ENCODE assay signal across 20 cellular contexts in genomic region chr19:48484247-48484893, GRCh38.
"Had no signal": no experiment of that assay in that cellular context is flagged by ENCODE, and none has a peak within 500 bp of the region (broad histone marks: within the 10 kb centered on the region; RNA-seq: fewer than 3 reads in every experiment).

No MANE protein-coding gene starts in this region.

- H3K4me1 ChIP-seq: testis had no signal

- H3K27ac Mint-ChIP-seq: activated naive CD4-positive, alpha-beta T cell treated with anti-CD3 and anti-CD28 coated beads for 36 hours had no signal

- H3K79me2 ChIP-seq: hepatocyte had no signal

- H3K9me3 Mint-ChIP-seq: activated naive CD4-positive, alpha-beta T cell treated with anti-CD3 and anti-CD28 coated beads for 36 hours; activated T-helper 17 cell treated with anti-CD3 and anti-CD28 coated beads, Interleukin-2, amount 50 U/mL, for 72 hours had no signal

- H3K27me3 ChIP-seq: adrenal gland, esophagus muscularis mucosa, hepatocyte, stomach, testis, upper lobe of right lung had no signal

- H3K36me3 ChIP-seq: adrenal gland, upper lobe of right lung had no signal

- H3K9me3 ChIP-seq: adrenal gland, esophagus muscularis mucosa, stomach, testis, upper lobe of right lung had no signal

- H2AFZ ChIP-seq: hepatocyte had no signal

- H3K27me3 Mint-ChIP-seq: activated T-helper 17 cell treated with anti-CD3 and anti-CD28 coated beads, Interleukin-2, amount 50 U/mL, for 72 hours had no signal

- ATAC-seq: activated CD4-positive, CD25-positive, alpha-beta regulatory T cell treated with anti-CD3 and anti-CD28 coated beads, Interleukin-2, amount 50 U/mL, for 24 hours; activated T-helper 17 cell treated with anti-CD3 and anti-CD28 coated beads, Interleukin-2, amount 50 U/mL, for 72 hours; right cardiac atrium; upper lobe of right lung had no signal

- FAIRE-seq: colon, endometrium, small intestine had no signal

- DNase-seq: activated CD4-positive, alpha-beta T cell treated with anti-CD3 and anti-CD28 coated beads, Interleukin-2, amount 50 U/mL, for 1 hour; activated CD8-positive, alpha-beta memory T cell treated with anti-CD3 and anti-CD28 coated beads for 24 hours; activated naive CD4-positive, alpha-beta T cell treated with anti-CD3 and anti-CD28 coated beads for 36 hours; adrenal gland; islet precursor cell; midbrain; occipital lobe; small intestine; stimulated activated CD4-positive, alpha-beta T cell treated with anti-CD3 and anti-CD28 coated beads, Interleukin-4, amount 100 ng/mL, for 24 hours; stomach; testis; upper lobe of right lung had no signal

- H3K4me2 ChIP-seq: hepatocyte had no signal

- H3K4me3 Mint-ChIP-seq: activated naive CD4-positive, alpha-beta T cell treated with anti-CD3 and anti-CD28 coated beads for 36 hours; activated T-helper 17 cell treated with anti-CD3 and anti-CD28 coated beads, Interleukin-2, amount 50 U/mL, for 72 hours had no signal

- H3K27ac ChIP-seq: adrenal gland, esophagus muscularis mucosa, hepatocyte, stomach, testis, upper lobe of right lung had no signal

- H3K4me3 ChIP-seq: adrenal gland, esophagus muscularis mucosa, hepatocyte, lung, stomach, testis, upper lobe of right lung had no signal
